Comparison of ENCODE assay signal across 8 cellular contexts in genomic region chr17:7562208-7562605, GRCh38. TPM values are rescaled to one million over a fixed set of nuclear protein-coding genes. Genes with fewer than 3 reads are reported as not detected.
DNase-seq lines count a peak whose midpoint lies in the region; ATAC-seq and TF ChIP-seq lines count a peak whose summit lies in the region.

No MANE protein-coding gene starts in this region.

- DNase-seq in body of pancreas (no peak), mesothelial cell of epicardium (ENCODE audit: low spot score in 2 of 2, unreplicated experiment in 2 of 2) (no peak), HuH-7.5 (ENCODE audit: low spot score) (no peak)
- no peak for DNase-seq in stimulated activated CD4-positive, alpha-beta T cell treated with anti-CD3 and anti-CD28 coated beads, Interleukin-12 subunit alpha, Interleukin-12 subunit beta, amount 100 ng/mL, for 4 hours

- H3K4me1 ChIP-seq in body of pancreas = peaks cover 61% of the 10 kb centered on the region

- H3K4me3 Mint-ChIP-seq in mesothelial cell of epicardium = peak overlapping the region; percentile 93

- intact Hi-C loops in body of pancreas (cut with DNase I) = loop anchor here (5.0 kb wide), 1 partner anchor 50 kb away; no protein-coding TSS in a partner anchor

- H3K36me3 Mint-ChIP-seq in mesothelial cell of epicardium = peaks cover 9% of the 10 kb centered on the region

- H3K4me1 Mint-ChIP-seq in mesothelial cell of epicardium = peaks cover 47% of the 10 kb centered on the region

- no peak for TF ChIP-seq CTCF in body of pancreas (IDR thresholded peaks at IDR 0.05)
- TF ChIP-seq CTCF in mesothelial cell of epicardium (IDR thresholded peaks at IDR 0.05; ENCODE audit: unreplicated experiment) = no peak

- no peaks in the 10 kb centered on the region for H3K9me3 ChIP-seq in body of pancreas

- peak overlapping the region; percentile 96 for H3K27ac Mint-ChIP-seq in mesothelial cell of epicardium

- H3K27me3 ChIP-seq in body of pancreas = no peaks in the 10 kb centered on the region

- peak overlapping the region; percentile 92 to 99 (median 98) for H3K27ac ChIP-seq in body of pancreas

- H3K36me3 ChIP-seq in body of pancreas (replicated peaks in 1 of 2; ENCODE audit: insufficient read depth in 1 of 2, low read depth in 2 of 2) = peaks cover 0 to 9% of the 10 kb centered on the region in 2 donors

- H3K4me3 ChIP-seq in GM08714 (ENCODE audit: low read length) (peak overlapping the region; percentile 93), body of pancreas (peak overlapping the region; percentile 68 to 88)

- 0 to 1% methylated on average over 3 to 28 of the region's 28 CpGs for WGBS in body of pancreas, 2 donors

- H3K9me3 Mint-ChIP-seq in mesothelial cell of epicardium = no peaks in the 10 kb centered on the region

- H3K27me3 Mint-ChIP-seq in mesothelial cell of epicardium (ENCODE audit: low read depth) = no peaks in the 10 kb centered on the region

- TF ChIP-seq POLR2A in body of pancreas (IDR thresholded peaks at IDR 0.05) = no peak

- ATAC-seq in HG03280 (IDR thresholded peaks at IDR 0.05; ENCODE audit: unreplicated experiment) (peak; percentile 13), body of pancreas (no peak), GM19324 (IDR thresholded peaks at IDR 0.05; ENCODE audit: low FRiP score, unreplicated experiment) (no peak), HG03108 (IDR thresholded peaks at IDR 0.05; ENCODE audit: unreplicated experiment) (no peak)

RNA-seq across cellular contexts. Expression of gene SENP3, which starts 0.5 kb away (rescaled TPM):
- total RNA-seq in body of pancreas (10 to 100 TPM; 25.7 to 28.0 TPM), mesothelial cell of epicardium (50.3 to 55.9 TPM (median 51.5 TPM) in 3 replicates)

RNA-seq across cellular contexts. Expression of gene TNFSF13, which starts 3.7 kb away (rescaled TPM):
- 10 to 100 TPM; 11.9 to 18.8 TPM for total RNA-seq in body of pancreas
- total RNA-seq in mesothelial cell of epicardium = 4.3 to 6.1 TPM (median 5.2 TPM) in 3 replicates

RNA-seq across cellular contexts. Expression of gene TNFSF12, which starts 13.3 kb away (rescaled TPM):
- total RNA-seq in body of pancreas (10 to 100 TPM; 32.2 to 48.8 TPM), mesothelial cell of epicardium (6.6 to 7.7 TPM (median 7.6 TPM) in 3 replicates)

RNA-seq across cellular contexts. Expression of gene CD68, which starts 17.2 kb away (rescaled TPM):
- 10 to 100 TPM in 1 of 2 donors, 1 to 10 TPM in 1; 4.3 to 14.8 TPM for total RNA-seq in body of pancreas
- 0.44 to 0.86 TPM (median 0.78 TPM) in 3 replicates for total RNA-seq in mesothelial cell of epicardium

RNA-seq across cellular contexts. Expression of gene MPDU1, which starts 21.4 kb away (rescaled TPM):
- total RNA-seq in body of pancreas (10 to 100 TPM; 27.0 to 37.6 TPM), mesothelial cell of epicardium (44.8 to 45.5 TPM (median 45.5 TPM) in 3 replicates)
